19 cellular contexts compared by ENCODE assay signal in genomic region chr5:16983972-16984371, GRCh38. TPM values are rescaled to one million over a fixed set of nuclear protein-coding genes. Genes with fewer than 3 reads are reported as not detected.
A peak's percentile ranks its signal among the peaks of the same experiment; 100 is the strongest.
DNase-seq lines count a peak whose midpoint lies in the region; TF ChIP-seq lines count a peak whose summit lies in the region.
"Had no signal": no experiment of that assay in that cellular context is flagged by ENCODE, and none has a peak within 500 bp of the region (broad histone marks: within the 10 kb centered on the region; RNA-seq: fewer than 3 reads in every experiment).

No MANE protein-coding gene starts in this region.

- DNase-seq in NCI-H226 (peak; percentile 18), epithelial cell of esophagus (ENCODE audit: low read depth) (peak; percentile 13), mesenteric fat pad (ENCODE audit: low spot score) (peak; percentile 2), NCI-H510A (lab: John Stamatoyannopoulos, UW) (no peak), Kasumi-1 (lab: John Stamatoyannopoulos, UW) (no peak), NOMO-1 (lab: John Stamatoyannopoulos, UW; ENCODE audit: unreplicated experiment in 2 of 2) (no peak), NCI-H69 (lab: John Stamatoyannopoulos, UW) (no peak)
- DNase-seq: ACHN; BE2C; C1 segment of cervical spinal cord; CD4-positive, CD25-positive, alpha-beta regulatory T cell; CD8-positive, alpha-beta memory T cell; COR-L47; DMS 273 treated with DMSO at 0.1 percent for 48 hours; DMS53; DND-41; EL; H9; IMR-90 had no signal

- H3K4me3 ChIP-seq in epithelial cell of esophagus (ENCODE audit: low read length): no peak overlapping the region

- no peak for TF ChIP-seq CTCF in epithelial cell of esophagus (IDR thresholded peaks at IDR 0.05; ENCODE audit: insufficient read depth, low read depth, low read length, missing control alignments)

RNA-seq across cellular contexts. Expression of gene MYO10, which starts 47.9 kb away (rescaled TPM):
- 21.2 TPM for total RNA-seq in mesenteric fat pad

Comparison
In these comparisons a context has a peak if more than half of its experiments do, and no peak if none do; other contexts are left out.
1. DNase-seq: peak in NCI-H226 (single experiment), epithelial cell of esophagus (single experiment) and mesenteric fat pad (single experiment); none in NCI-H510A (single experiment), Kasumi-1 (0 of 2), NOMO-1 (0 of 2) and NCI-H69 (single experiment).